In the genomic region with DNA sequence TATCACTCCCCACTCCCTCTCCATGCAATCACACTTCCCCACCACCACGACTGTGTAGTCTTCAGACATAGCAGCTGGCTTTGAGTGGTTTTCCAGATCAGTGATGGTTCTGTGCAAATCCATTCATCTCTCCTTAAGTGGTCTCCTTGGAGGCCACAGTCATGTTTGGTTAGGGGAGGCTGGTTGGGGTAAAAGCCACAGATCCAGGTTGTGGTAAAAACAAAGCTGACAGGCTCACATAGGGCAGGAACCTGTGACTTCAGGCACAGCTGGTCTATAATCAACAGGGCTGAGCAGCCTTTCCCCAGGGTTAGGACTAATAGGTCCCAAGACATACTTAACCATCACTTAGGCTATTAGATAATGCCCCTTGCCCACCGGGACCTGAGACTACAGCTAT, we compare ENCODE assay signal across 18 cellular contexts. TPM values are rescaled to one million over a fixed set of nuclear protein-coding genes. Genes with fewer than 3 reads are reported as not detected.
DNase-seq lines count a peak whose midpoint lies in the region; ATAC-seq, FAIRE-seq and TF ChIP-seq lines count a peak whose summit lies in the region.
"Had no signal": no experiment of that assay in that cellular context is flagged by ENCODE, and none has a peak within 500 bp of the region (broad histone marks: within the 10 kb centered on the region; RNA-seq: fewer than 3 reads in every experiment).

No MANE protein-coding gene starts in this region.

- no peaks in the 10 kb centered on the region for H3K9me3 ChIP-seq in GM12878 (replicated peaks; ENCODE audit: control insufficient read depth, insufficient read depth, low read length)
- H3K9me3 ChIP-seq: Peyer's patch, SK-N-SH had no signal

- no peak for FAIRE-seq in GM12878 (lab: Jason Lieb, UNC)

- no peaks in the 10 kb centered on the region for H3K9me3 Mint-ChIP-seq in activated CD8-positive, alpha-beta T cell treated with anti-CD3 and anti-CD28 coated beads, Interleukin-2, amount 10 ng/mL, durations not matched to agents 7 days and 5 days (ENCODE audit: insufficient read depth)
- no peaks in the 10 kb centered on the region for H3K9me3 Mint-ChIP-seq in activated CD8-positive, alpha-beta T cell treated with anti-CD3 and anti-CD28 coated beads for 36 hours
- H3K9me3 Mint-ChIP-seq: H9, T-cell had no signal

- no peak overlapping the region for H3K4me2 ChIP-seq in GM12878 (ENCODE audit: control insufficient read depth, insufficient read depth)
- H3K4me2 ChIP-seq: KMS-11, SK-N-SH had no signal

- SMC1A ChIA-PET in GM12878 (lab: Charles Lee; ENCODE audit: uncharacterized antibody, unreplicated experiment), result interaction anchor here (0.8 to 1.7 kb wide), 4 partner anchors 13 to 127 kb away, joined by 3 to 4 read pairs (median 4); no protein-coding TSS in a partner anchor

- H3K27me3 ChIP-seq in GM12878 (replicated peaks in 1 of 2; ENCODE audit: control insufficient read depth in 2 of 2, insufficient read depth in 2 of 2, low read length in 1 of 2), result no peaks in the 10 kb centered on the region
- H3K27me3 ChIP-seq: Peyer's patch had no signal

- BruUV-seq in GM12878 (replicated peaks; lab: Mats Ljungman, UMichigan), result no TSS peak

- no peaks in the 10 kb centered on the region for H4K20me1 ChIP-seq in GM12878 (ENCODE audit: control insufficient read depth, insufficient read depth)

- no peaks in the 10 kb centered on the region for H3K4me1 Mint-ChIP-seq in activated CD8-positive, alpha-beta T cell treated with anti-CD3 and anti-CD28 coated beads, Interleukin-2, amount 10 ng/mL, durations not matched to agents 7 days and 5 days (ENCODE audit: low read depth)
- peaks cover 3% of the 10 kb centered on the region for H3K4me1 Mint-ChIP-seq in activated CD8-positive, alpha-beta T cell treated with anti-CD3 and anti-CD28 coated beads for 36 hours (ENCODE audit: low read depth)
- H3K4me1 Mint-ChIP-seq: T-cell had no signal

- H3K27ac ChIP-seq in GM12878 (ENCODE audit: control insufficient read depth, insufficient read depth), result no peak overlapping the region
- H3K27ac ChIP-seq in caudate nucleus (ENCODE audit: low read depth, low read length), result no peak overlapping the region
- H3K27ac ChIP-seq: KMS-11, Peyer's patch had no signal

- no peak for TF ChIP-seq RAD21 in GM12878 (IDR thresholded peaks at IDR 0.05; ENCODE audit: insufficient read depth, low read depth, low read length)

- RAD21 ChIA-PET in GM12878 (lab: Charles Lee; ENCODE audit: unreplicated experiment), result interaction anchor here (1.0 kb wide), 1 partner anchor 127 kb away, joined by 3 read pairs; no protein-coding TSS in a partner anchor

- POLR2A ChIA-PET in activated CD8-positive, alpha-beta T cell treated with anti-CD3 and anti-CD28 coated beads, Interleukin-2, amount 10 ng/mL, durations not matched to agents 7 days and 5 days (lab: Charles Lee), result no interaction called here
- POLR2A ChIA-PET in activated CD8-positive, alpha-beta T cell treated with anti-CD3 and anti-CD28 coated beads for 36 hours (lab: Charles Lee), result no interaction called here
- POLR2A ChIA-PET in GM12878 (lab: Charles Lee), result interaction anchor here (1.0 kb wide), 1 partner anchor 10 kb away, joined by 3 read pairs; no protein-coding TSS in a partner anchor

- no peak overlapping the region for H3K9ac ChIP-seq in GM12878 (ENCODE audit: control insufficient read depth, insufficient read depth, low read length)
- H3K9ac ChIP-seq: KMS-11, SK-N-SH had no signal

- TF ChIP-seq POLR2A in GM12878 (IDR thresholded peaks at IDR 0.05; ENCODE audit: low read depth, low read length), result no peak

- CTCF ChIA-PET in activated CD8-positive, alpha-beta T cell treated with anti-CD3 and anti-CD28 coated beads, Interleukin-2, amount 10 ng/mL, durations not matched to agents 7 days and 5 days (lab: Charles Lee), result interaction anchor here (2.3 kb wide), 1 partner anchor 15 kb away, joined by 7 read pairs; no protein-coding TSS in a partner anchor
- CTCF ChIA-PET in activated CD8-positive, alpha-beta T cell treated with anti-CD3 and anti-CD28 coated beads for 36 hours (lab: Charles Lee), result no interaction called here
- CTCF ChIA-PET in GM12878 (lab: Yijun Ruan, JAX), result interaction anchor here (1.0 kb wide), 1 partner anchor 70 kb away, joined by 3 read pairs; no protein-coding TSS in a partner anchor

- H2AFZ ChIP-seq in GM12878 (ENCODE audit: control insufficient read depth, low read depth, low read length), result no peak overlapping the region

- no peaks in the 10 kb centered on the region for H3K4me1 ChIP-seq in GM12878 (ENCODE audit: control insufficient read depth, insufficient read depth, low read length)
- H3K4me1 ChIP-seq: Peyer's patch had no signal

- H3K36me3 ChIP-seq in GM12878 (ENCODE audit: control insufficient read depth in 2 of 2, insufficient read depth in 2 of 2, low read length in 1 of 2), result no peaks in the 10 kb centered on the region
- H3K36me3 ChIP-seq: Peyer's patch had no signal

- 49% methylated on average over 2 of the region's 2 CpGs for WGBS in GM12878 (ENCODE audit: insufficient coverage, insufficient replicate concordance, low lambda C conversion rate, missing lambda C conversion rate)

- intact Hi-C loops in activated CD8-positive, alpha-beta T cell treated with anti-CD3 and anti-CD28 coated beads for 36 hours (cut with micrococcal nuclease), result no loop called here
- intact Hi-C loops in GM12878 (cut with micrococcal nuclease; ENCODE audit: unreplicated experiment), result no loop called here

- no peaks in the 10 kb centered on the region for H3K36me3 Mint-ChIP-seq in activated CD8-positive, alpha-beta T cell treated with anti-CD3 and anti-CD28 coated beads, Interleukin-2, amount 10 ng/mL, durations not matched to agents 7 days and 5 days (ENCODE audit: low read depth)
- no peaks in the 10 kb centered on the region for H3K36me3 Mint-ChIP-seq in activated CD8-positive, alpha-beta T cell treated with anti-CD3 and anti-CD28 coated beads for 36 hours (ENCODE audit: low read depth)
- H3K36me3 Mint-ChIP-seq: T-cell had no signal

- no peak overlapping the region for H3K4me3 ChIP-seq in GM12878
- H3K4me3 ChIP-seq: Peyer's patch had no signal

- H3K79me2 ChIP-seq in GM12878 (ENCODE audit: control insufficient read depth, insufficient read depth, low read length), result no peaks in the 10 kb centered on the region

- DNase-seq in activated CD8-positive, alpha-beta T cell treated with anti-CD3 and anti-CD28 coated beads, Interleukin-2, amount 10 ng/mL, durations not matched to agents 7 days and 5 days, result no peak
- no peak for DNase-seq in activated CD8-positive, alpha-beta T cell treated with anti-CD3 and anti-CD28 coated beads for 36 hours
- DNase-seq in MV-4-11 (lab: John Stamatoyannopoulos, UW) (peak; percentile 40), GM12878 (ENCODE audit: low read depth, low spot score) (no peak), CD1c-positive myeloid dendritic cell (ENCODE audit: extremely low spot score) (no peak), caudate nucleus (lab: John Stamatoyannopoulos, UW) (no peak)
- DNase-seq: C1 segment of cervical spinal cord, COR-L47, H9, NCI-H1092, NCI-H146, NCI-H774, Peyer's patch, Right ventricle myocardium superior, SK-N-SH, T-cell had no signal

- peak; percentile 33 for ATAC-seq in activated CD8-positive, alpha-beta T cell treated with anti-CD3 and anti-CD28 coated beads, Interleukin-2, amount 10 ng/mL, durations not matched to agents 7 days and 5 days
- ATAC-seq in activated CD8-positive, alpha-beta T cell treated with anti-CD3 and anti-CD28 coated beads for 36 hours, result no peak
- ATAC-seq in GM12878 (no peak), HG03097 (IDR thresholded peaks at IDR 0.05; ENCODE audit: low FRiP score, unreplicated experiment) (no peak)
- ATAC-seq: T-cell had no signal

- in situ Hi-C loops in GM12878 (cut with MboI), result no loop called here

- H3K27me3 Mint-ChIP-seq in activated CD8-positive, alpha-beta T cell treated with anti-CD3 and anti-CD28 coated beads, Interleukin-2, amount 10 ng/mL, durations not matched to agents 7 days and 5 days (ENCODE audit: low read depth), result no peaks in the 10 kb centered on the region
- H3K27me3 Mint-ChIP-seq in activated CD8-positive, alpha-beta T cell treated with anti-CD3 and anti-CD28 coated beads for 36 hours, result no peaks in the 10 kb centered on the region
- H3K27me3 Mint-ChIP-seq: T-cell had no signal

- no peak for TF ChIP-seq CTCF in activated CD8-positive, alpha-beta T cell treated with anti-CD3 and anti-CD28 coated beads for 36 hours (IDR thresholded peaks at IDR 0.05)
- TF ChIP-seq CTCF in GM12878 (IDR thresholded peaks at IDR 0.05 in 2 of 3, conservative IDR thresholded peaks at IDR 0.05 in 1 of 3; ENCODE audit: control insufficient read depth in 2 of 3, extremely low read depth in 1 of 3, insufficient read depth in 1 of 3, low read depth in 3 of 3, low read length in 3 of 3), result no peak

- no peak overlapping the region for H3K27ac Mint-ChIP-seq in activated CD8-positive, alpha-beta T cell treated with anti-CD3 and anti-CD28 coated beads, Interleukin-2, amount 10 ng/mL, durations not matched to agents 7 days and 5 days
- H3K27ac Mint-ChIP-seq in activated CD8-positive, alpha-beta T cell treated with anti-CD3 and anti-CD28 coated beads for 36 hours, result no peak overlapping the region
- H3K27ac Mint-ChIP-seq: T-cell had no signal

- H3K4me3 Mint-ChIP-seq in activated CD8-positive, alpha-beta T cell treated with anti-CD3 and anti-CD28 coated beads, Interleukin-2, amount 10 ng/mL, durations not matched to agents 7 days and 5 days, result no peak overlapping the region
- no peak overlapping the region for H3K4me3 Mint-ChIP-seq in activated CD8-positive, alpha-beta T cell treated with anti-CD3 and anti-CD28 coated beads for 36 hours
- H3K4me3 Mint-ChIP-seq: H9, T-cell had no signal

- TF ChIP-seq EP300 in GM12878 (IDR thresholded peaks at IDR 0.05; ENCODE audit: borderline replicate concordance in 1 of 2, control insufficient read depth in 1 of 2, low read depth in 2 of 2, low read length in 2 of 2), result no peak

RNA-seq across cellular contexts. Expression of a gene that starts 46.2 kb away (rescaled TPM):
- total RNA-seq in activated CD8-positive, alpha-beta T cell treated with anti-CD3 and anti-CD28 coated beads, Interleukin-2, amount 10 ng/mL, durations not matched to agents 7 days and 5 days, result under 1 TPM in 1 of 2 experiments, not detected in 1; 0.08 TPM
- total RNA-seq in activated CD8-positive, alpha-beta T cell treated with anti-CD3 and anti-CD28 coated beads for 36 hours, result under 1 TPM; 0.65 to 0.70 TPM
- 3.2 and 4.0 TPM in 2 replicates for total RNA-seq in GM12878 (2013; cell fraction: nucleolus; rRNA removed)
- total RNA-seq in GM12878 (2014; rRNA removed) (1.5 TPM in 2 replicates), GM12878 (2014; rRNA removed; fragmentation: Illumina TruSeq; extraction: Trizol) (0.64 and 0.76 TPM in 2 replicates), GM12878 (2021) (2.4 and 2.6 TPM in 2 replicates)
- 0.09 TPM for polyA plus RNA-seq in GM12878 (2011; ENCODE audit: low read depth)
- polyA plus RNA-seq in GM12878 (2011; rRNA removed) (0.42 and 0.50 TPM in 2 replicates), GM12878 (2014; fragmentation: Illumina TruSeq; extraction: Trizol) (0.75 and 1.3 TPM in 2 replicates), GM12878 (2014; fragmentation: Nextera tagmentation; extraction: Ambion mirVana) (under 1 TPM; 0.24 to 0.47 TPM), GM12878 (2014; rRNA removed) (1.1 and 1.3 TPM in 2 replicates), GM12878 (2016; fragmentation: Nextera tagmentation; extraction: Ambion mirVana) (under 1 TPM; 0.47 to 0.88 TPM)
- polyA plus RNA-seq in GM12878 (2011; cell fraction: cytosol; rRNA removed), result 0.60 and 0.69 TPM in 2 replicates
- polyA plus RNA-seq in GM12878 (2011; cell fraction: nucleus; rRNA removed), result 1.9 TPM in 2 replicates
- 0.23 and 0.29 TPM in 2 replicates for polyA plus RNA-seq in GM12878 (2012)
- 0.95 and 2.5 TPM in 2 replicates for polyA minus RNA-seq in GM12878 (2011; rRNA and poly(A)+ RNA removed)
- polyA minus RNA-seq in GM12878 (2011; cell fraction: cytosol; rRNA and poly(A)+ RNA removed), result 1.1 and 1.2 TPM in 2 replicates
- 2.4 and 4.6 TPM in 2 replicates for polyA minus RNA-seq in GM12878 (2011; cell fraction: nucleus; rRNA and poly(A)+ RNA removed)
